30 cellular contexts compared by ENCODE assay signal in the genomic region with DNA sequence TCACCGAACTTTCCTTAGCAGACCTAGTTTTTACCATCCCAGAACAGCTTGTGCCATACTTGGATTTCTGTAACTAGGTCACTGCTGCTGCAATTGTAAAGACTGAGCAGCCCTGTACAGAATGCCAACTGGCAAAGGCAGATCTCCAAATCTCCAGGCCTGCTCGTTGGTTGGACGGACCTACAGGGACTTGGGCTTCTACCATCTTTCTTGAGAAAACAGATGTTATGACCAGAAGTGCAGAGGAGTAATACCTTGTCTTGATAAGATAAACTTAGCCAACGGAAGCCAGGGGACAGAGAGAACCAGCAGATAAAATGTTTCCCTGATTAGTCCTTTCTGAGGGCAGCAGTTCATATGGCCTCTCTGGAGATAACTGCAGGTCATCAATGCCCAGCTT.
DNase-seq lines count a peak whose midpoint lies in the region; ATAC-seq, FAIRE-seq and TF ChIP-seq lines count a peak whose summit lies in the region.
"Had no signal": no experiment of that assay in that cellular context is flagged by ENCODE, and none has a peak within 500 bp of the region (broad histone marks: within the 10 kb centered on the region; RNA-seq: fewer than 3 reads in every experiment).

No MANE protein-coding gene starts in this region.

- no CpG with 5 or more reads among the region's 4 CpGs for WGBS in mesendoderm (ENCODE audit: extremely low coverage, insufficient coverage, low lambda C conversion rate)
- 36 to 50% methylated on average over 4 of the region's 4 CpGs for WGBS in testis, 2 donors

- FAIRE-seq in endothelial cell of umbilical vein (lab: Jason Lieb, UNC), result no peak

- no peak overlapping the region for H4K8ac ChIP-seq in mesendoderm (ENCODE audit: low read depth, low read length)

- H4K5ac ChIP-seq in mesendoderm (ENCODE audit: low read length), result no peak overlapping the region

- H2BK120ac ChIP-seq in mesendoderm (ENCODE audit: low read depth, low read length), result no peak overlapping the region

- H3K9me1 ChIP-seq in endothelial cell of umbilical vein (replicated peaks; ENCODE audit: control insufficient read depth, extremely low read depth, insufficient read depth, low read length), result no peaks in the 10 kb centered on the region

- H3K18ac ChIP-seq in mesendoderm (ENCODE audit: low read length), result no peak overlapping the region

- no peak overlapping the region for H2BK5ac ChIP-seq in mesendoderm (ENCODE audit: low read length)

- H3K56ac ChIP-seq in mesendoderm (ENCODE audit: low read length), result no peak overlapping the region

- H3K9me3 ChIP-seq in endothelial cell of umbilical vein (replicated peaks; ENCODE audit: control insufficient read depth, insufficient read depth, low read length) (no peaks in the 10 kb centered on the region), testis (no peaks in the 10 kb centered on the region)
- H3K9me3 ChIP-seq: esophagus muscularis mucosa, left lung, tibial artery, vagina had no signal

- H3K4me2 ChIP-seq in endothelial cell of umbilical vein (ENCODE audit: insufficient read depth, low read length) (no peak overlapping the region), mesendoderm (ENCODE audit: low read length) (no peak overlapping the region)
- H3K4me2 ChIP-seq: smooth muscle cell had no signal

- no peaks in the 10 kb centered on the region for H4K20me1 ChIP-seq in endothelial cell of umbilical vein (replicated peaks; ENCODE audit: control insufficient read depth, extremely low read depth, insufficient read depth, low read length)

- H3K4ac ChIP-seq in mesendoderm (ENCODE audit: low read depth, low read length), result no peak overlapping the region

- no peak for TF ChIP-seq CTCF in endothelial cell of umbilical vein (IDR thresholded peaks at IDR 0.05; ENCODE audit: extremely low read depth in 1 of 2, insufficient read depth in 1 of 2, low read depth in 1 of 2, low read length in 2 of 2)
- TF ChIP-seq CTCF in testis (IDR thresholded peaks at IDR 0.05), result no peak
- TF ChIP-seq CTCF in foreskin fibroblast (IDR thresholded peaks at IDR 0.05; ENCODE audit: low read depth, low read length), result no peak

- H3K27ac ChIP-seq in endothelial cell of umbilical vein (ENCODE audit: insufficient read depth, low read depth, low read length), result no peak overlapping the region
- no peak overlapping the region for H3K27ac ChIP-seq in mesendoderm (ENCODE audit: low read depth, low read length)
- H3K27ac ChIP-seq in testis, result peak overlapping the region in 1 of 2 donors; percentile 43
- H3K27ac ChIP-seq: esophagus muscularis mucosa, left lung, tibial artery, vagina had no signal

- TF ChIP-seq POLR2A in endothelial cell of umbilical vein (IDR thresholded peaks at IDR 0.05; ENCODE audit: low read depth, low read length), result no peak
- TF ChIP-seq POLR2A in testis (IDR thresholded peaks at IDR 0.05), result no peak

- no peak for DNase-seq in left cardiac atrium
- DNase-seq in Right ventricle myocardium superior, result no peak
- no peak for DNase-seq in endothelial cell of umbilical vein (ENCODE audit: low read depth, low spot score)
- DNase-seq in mesendoderm, result peak; percentile 51
- peak; percentile 33 for DNase-seq in testis
- DNase-seq in SKM-1 (lab: John Stamatoyannopoulos, UW; ENCODE audit: unreplicated experiment), result no peak
- no peak for DNase-seq in foreskin fibroblast
- DNase-seq: activated CD4-positive, alpha-beta T cell treated with anti-CD3 and anti-CD28 coated beads, Interleukin-2, amount 50 U/mL, for 4 hours; activated CD8-positive, alpha-beta memory T cell treated with anti-CD3 and anti-CD28 coated beads, Interleukin-2, amount 10 ng/mL, durations not matched to agents 7 days and 5 days; activated gamma-delta T cell treated with Interleukin-2 at 50 U/mL for 16 hours; activated naive CD8-positive, alpha-beta T cell treated with anti-CD3 and anti-CD28 coated beads, Interleukin-2, amount 10 ng/mL, durations not matched to agents 7 days and 5 days; activated T-cell treated with anti-CD3 and anti-CD28 coated beads, Interleukin-2, amount 50 U/mL, for 4 hours; central memory CD4-positive, alpha-beta T cell; dermis blood vessel endothelial cell; DMS79; GDM1; HCEC 1CT; IMR-90; left lung; naive thymus-derived CD4-positive, alpha-beta T cell; NCI-H146; NCI-H446; NCI-H748 treated with DMSO at 0.1 percent for 48 hours; T-helper 1 cell; tibial artery had no signal

- BruUV-seq in endothelial cell of umbilical vein (replicated peaks; lab: Mats Ljungman, UMichigan), result no TSS peak

- CTCF ChIA-PET in endothelial cell of umbilical vein (lab: Charles Lee), result interaction anchor here (0.7 to 1.2 kb wide), 2 partner anchors 18 to 1239 kb away, joined by 3 to 5 read pairs; no protein-coding TSS in a partner anchor

- peak overlapping the region; percentile 71 for H2AFZ ChIP-seq in endothelial cell of umbilical vein (ENCODE audit: low read depth, low read length)

- no peaks in the 10 kb centered on the region for H3K79me1 ChIP-seq in mesendoderm (ENCODE audit: low read length)

- intact Hi-C loops in left cardiac atrium (cut with DNase I), result no loop called here
- intact Hi-C loops in Right ventricle myocardium superior (cut with DNase I), result no loop called here
- intact Hi-C loops in endothelial cell of umbilical vein (cut with micrococcal nuclease), result no loop called here
- intact Hi-C loops in testis (cut with DNase I; ENCODE audit: low total_unique reads), result no loop called here

- H3K27me3 ChIP-seq in endothelial cell of umbilical vein (ENCODE audit: control insufficient read depth in 2 of 2, insufficient read depth in 2 of 2, low read length in 2 of 2) (no peaks in the 10 kb centered on the region), mesendoderm (ENCODE audit: insufficient read depth, low read length, poor library complexity) (no peaks in the 10 kb centered on the region), testis (no peaks in the 10 kb centered on the region)
- H3K27me3 ChIP-seq: esophagus muscularis mucosa, left lung, tibial artery, vagina had no signal

- POLR2A ChIA-PET in endothelial cell of umbilical vein (lab: Charles Lee), result no interaction called here

- H3K9ac ChIP-seq in endothelial cell of umbilical vein (replicated peaks; ENCODE audit: extremely low read depth, insufficient read depth, low read length) (no peak overlapping the region), mesendoderm (ENCODE audit: low read length) (no peak overlapping the region)

- ATAC-seq in left cardiac atrium, result peak; percentile 56 to 65
- no peak for ATAC-seq in Right ventricle myocardium superior (ENCODE audit: poor library complexity)
- no peak for ATAC-seq in HG03520 (IDR thresholded peaks at IDR 0.05; ENCODE audit: unreplicated experiment)
- ATAC-seq: activated CD4-positive, CD25-positive, alpha-beta regulatory T cell treated with anti-CD3 and anti-CD28 coated beads, Interleukin-2, amount 50 U/mL, for 24 hours; activated CD8-positive, alpha-beta memory T cell treated with anti-CD3 and anti-CD28 coated beads, Interleukin-2, amount 10 ng/mL, durations not matched to agents 7 days and 5 days; activated T-cell treated with anti-CD3 and anti-CD28 coated beads, Interleukin-2, amount 50 U/mL, for 4 hours; left lung; naive thymus-derived CD4-positive, alpha-beta T cell had no signal

- no peak overlapping the region for H2AK5ac ChIP-seq in mesendoderm (ENCODE audit: low read length)

- no peak overlapping the region for H2BK15ac ChIP-seq in mesendoderm (replicated peaks; ENCODE audit: low read depth)

- H3K4me3 ChIP-seq in endothelial cell of umbilical vein (replicated peaks in 1 of 3; ENCODE audit: insufficient read depth in 1 of 3, low read depth in 1 of 3, low read length in 3 of 3) (no peak overlapping the region), mesendoderm (ENCODE audit: low read length) (no peak overlapping the region), testis (no peak overlapping the region), foreskin fibroblast (ENCODE audit: low read depth in 1 of 2, low read length in 2 of 2) (no peak overlapping the region)
- H3K4me3 ChIP-seq: esophagus muscularis mucosa, left lung, smooth muscle cell, tibial artery, vagina had no signal

- no peaks in the 10 kb centered on the region for H3K36me3 ChIP-seq in endothelial cell of umbilical vein (ENCODE audit: control insufficient read depth in 2 of 2, extremely low read depth in 1 of 2, insufficient read depth in 2 of 2, low read length in 2 of 2)
- H3K36me3 ChIP-seq in mesendoderm (ENCODE audit: control insufficient read depth, insufficient read depth, low read length), result no peaks in the 10 kb centered on the region
- no peaks in the 10 kb centered on the region for H3K36me3 ChIP-seq in testis (ENCODE audit: low read depth, missing control alignments)
- H3K36me3 ChIP-seq: esophagus muscularis mucosa, left lung, tibial artery, vagina had no signal

- H3K79me2 ChIP-seq in endothelial cell of umbilical vein (ENCODE audit: control insufficient read depth, insufficient read depth, low read length) (no peaks in the 10 kb centered on the region), mesendoderm (ENCODE audit: control insufficient read depth, insufficient read depth, low read length) (no peaks in the 10 kb centered on the region)

- dilution Hi-C loops in endothelial cell of umbilical vein (cut with MboI; ENCODE audit: extremely low pct_ligation_motif_present, low sequenced_read_pairs), result no loop called here

- no peak overlapping the region for H3K23ac ChIP-seq in mesendoderm (ENCODE audit: low read length)

- peaks cover 25% of the 10 kb centered on the region for H3K4me1 ChIP-seq in endothelial cell of umbilical vein (ENCODE audit: control insufficient read depth, extremely low read depth, insufficient read depth, low read length)
- no peaks in the 10 kb centered on the region for H3K4me1 ChIP-seq in mesendoderm (ENCODE audit: control insufficient read depth, low read depth, low read length)
- H3K4me1 ChIP-seq in testis, result peaks cover 5% of the 10 kb centered on the region
- H3K4me1 ChIP-seq: left lung, vagina had no signal

TF ChIP-seq in endothelial cell of umbilical vein, 7 proteins besides CTCF, POLR2A, EP300 and RAD21:
- TF ChIP-seq GATA2 (IDR thresholded peaks at IDR 0.05; ENCODE audit: insufficient read depth, insufficient read length, low read depth, low read length), result peak; percentile 40
- TF ChIP-seq, protein P1, sequence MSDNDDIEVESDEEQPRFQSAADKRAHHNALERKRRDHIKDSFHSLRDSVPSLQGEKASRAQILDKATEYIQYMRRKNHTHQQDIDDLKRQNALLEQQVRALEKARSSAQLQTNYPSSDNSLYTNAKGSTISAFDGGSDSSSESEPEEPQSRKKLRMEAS (IDR thresholded peaks at IDR 0.05; ENCODE audit: insufficient read depth, insufficient read length), result no peak

Comparison
In these comparisons a context has a peak if more than half of its experiments do, and no peak if none do; other contexts are left out.
1. ATAC-seq: peak in left cardiac atrium (2 of 2); none in Right ventricle myocardium superior (single experiment) and HG03520 (single experiment).
2. DNase-seq: peak in mesendoderm (single experiment) and testis (single experiment); none in left cardiac atrium (single experiment), Right ventricle myocardium superior (single experiment), endothelial cell of umbilical vein (single experiment), SKM-1 (single experiment) and foreskin fibroblast (0 of 2).